In the genomic region with DNA sequence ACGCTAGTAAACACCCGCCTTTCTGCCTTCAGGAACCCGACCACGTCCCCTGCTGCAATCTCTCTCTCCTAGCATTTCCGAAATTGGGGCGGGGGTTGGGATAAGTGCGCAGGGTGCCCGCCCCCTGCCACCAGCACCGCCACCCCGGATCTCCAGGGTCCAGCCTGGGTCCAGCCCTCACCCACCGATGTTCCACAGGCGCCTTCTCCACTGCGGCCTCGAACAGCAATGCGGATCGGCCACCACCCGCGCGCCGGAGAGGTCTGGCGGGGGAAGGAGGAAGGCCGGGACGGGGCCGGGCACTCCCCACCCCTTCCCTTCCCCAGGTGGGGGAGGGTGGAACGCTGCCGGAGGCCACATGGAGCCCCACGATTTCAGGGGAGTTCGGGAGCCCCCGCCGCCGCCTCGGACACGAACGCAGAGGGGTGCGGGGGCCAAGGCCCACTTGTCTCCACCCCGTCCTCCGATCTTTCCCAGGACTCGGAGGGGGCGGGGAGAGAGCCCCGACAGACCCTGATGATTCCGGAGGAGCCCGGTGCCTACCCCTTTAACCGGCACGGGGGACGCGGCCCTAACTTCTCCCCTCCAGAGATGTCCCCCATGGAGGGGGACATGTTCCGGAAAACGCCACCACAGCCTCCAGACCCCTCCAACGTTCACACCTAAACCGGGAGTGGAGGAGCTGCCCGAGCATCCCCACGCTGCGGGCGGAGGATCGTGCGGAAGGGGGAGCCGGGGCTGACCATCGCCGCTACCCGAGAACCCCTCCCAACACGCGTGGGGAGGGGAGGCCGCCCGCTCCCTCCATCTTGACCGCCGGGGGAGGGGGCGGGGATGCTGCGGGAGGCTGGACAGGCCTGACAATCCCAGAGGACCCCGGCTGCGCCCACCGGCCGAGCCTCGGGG, we compare ENCODE assay signal across 7 cellular contexts. TPM values are rescaled to one million over a fixed set of nuclear protein-coding genes. Genes with fewer than 3 reads are reported as not detected.
DNase-seq lines count a peak whose midpoint lies in the region; ATAC-seq and TF ChIP-seq lines count a peak whose summit lies in the region.

No MANE protein-coding gene starts in this region.

- peaks cover 6% of the 10 kb centered on the region for H3K9me3 Mint-ChIP-seq in nephron progenitor cell

- TF ChIP-seq CTCF in GM12865 (IDR thresholded peaks at IDR 0.05; ENCODE audit: insufficient read depth, low read depth, low read length, missing control alignments) (no peak), OCI-LY7 (conservative IDR thresholded peaks at IDR 0.05; ENCODE audit: low read length) (no peak), foreskin fibroblast (IDR thresholded peaks at IDR 0.05; ENCODE audit: low read depth, low read length) (no peak), nephron progenitor cell (IDR thresholded peaks at IDR 0.05) (no peak), upper lobe of right lung (IDR thresholded peaks at IDR 0.05) (no peak)

- H3K4me3 Mint-ChIP-seq in nephron progenitor cell: peak overlapping the region; percentile 94

- no TSS peak for BruUV-seq in OCI-LY7 (replicated peaks; lab: Mats Ljungman, UMichigan)

- peaks cover 59% of the 10 kb centered on the region for H3K79me2 ChIP-seq in OCI-LY7 (ENCODE audit: insufficient read depth, low read depth, low read length)

- H3K27ac ChIP-seq in OCI-LY7 (ENCODE audit: low read depth, low read length, poor library complexity, severe bottlenecking) (peak overlapping the region; percentile 57), upper lobe of right lung (peak overlapping the region; percentile 95)

- peak overlapping the region; percentile 97 for H3K27ac Mint-ChIP-seq in nephron progenitor cell

- peaks cover 38% of the 10 kb centered on the region for H3K4me1 ChIP-seq in OCI-LY7 (ENCODE audit: insufficient read depth, low read length, poor library complexity, severe bottlenecking)
- peaks cover 35% of the 10 kb centered on the region for H3K4me1 ChIP-seq in upper lobe of right lung

- peaks cover 11% of the 10 kb centered on the region; the same call in 1 of the 2 replicates for H3K36me3 ChIP-seq in OCI-LY7 (ENCODE audit: insufficient read depth, low read length)
- no peaks in the 10 kb centered on the region for H3K36me3 ChIP-seq in upper lobe of right lung

- peak; percentile 44 for DNase-seq in GM12865 (ENCODE audit: low read depth)
- DNase-seq in OCI-LY7 (ENCODE audit: low spot score): peak; percentile 34
- peak; percentile 76 for DNase-seq in activated effector memory CD4-positive, alpha-beta T cell treated with anti-CD3 and anti-CD28 coated beads, Interleukin-2, amount 50 U/mL, for 16 hours
- DNase-seq in foreskin fibroblast: peak in 1 of 2 donors; percentile 61
- peak; percentile 66 for DNase-seq in nephron progenitor cell
- peak; percentile 83 for DNase-seq in upper lobe of right lung

- CTCF ChIA-PET in OCI-LY7 (lab: Charles Lee; ENCODE audit: unreplicated experiment): no interaction called here

- H3K9me2 ChIP-seq in OCI-LY7 (ENCODE audit: insufficient read depth, low read length): no peaks in the 10 kb centered on the region

- no peaks in the 10 kb centered on the region for H3K27me3 ChIP-seq in upper lobe of right lung

- H2AFZ ChIP-seq in OCI-LY7 (ENCODE audit: low read length): no peak overlapping the region

- peaks cover 45% of the 10 kb centered on the region for H3K4me1 Mint-ChIP-seq in nephron progenitor cell

- peak; percentile 14 for ATAC-seq in HG02642 (IDR thresholded peaks at IDR 0.05; ENCODE audit: poor library complexity, unreplicated experiment)
- ATAC-seq in upper lobe of right lung: peak; percentile 68

- peaks cover 4% of the 10 kb centered on the region for H3K27me3 Mint-ChIP-seq in nephron progenitor cell (ENCODE audit: low read depth, poor library complexity)

- peak overlapping the region; percentile 82 for H3K4me2 ChIP-seq in OCI-LY7 (ENCODE audit: low read length)

- H3K9me3 ChIP-seq in OCI-LY7 (ENCODE audit: low read length): 0 out of 2 replicates have a peak, but pooled peaks cover 3% of the 10 kb centered on the region
- H3K9me3 ChIP-seq in upper lobe of right lung: no peaks in the 10 kb centered on the region

- POLR2A ChIA-PET in OCI-LY7 (lab: Charles Lee): no interaction called here

- H4K20me1 ChIP-seq in OCI-LY7 (ENCODE audit: insufficient read depth, low read length): peaks cover 26% of the 10 kb centered on the region

- H3K4me3 ChIP-seq in GM12865 (ENCODE audit: low read depth, low read length) (peak overlapping the region; percentile 95), OCI-LY7 (ENCODE audit: low read depth, low read length, poor library complexity, severe bottlenecking) (peak overlapping the region; percentile 97), foreskin fibroblast (ENCODE audit: low read depth in 1 of 2, low read length in 2 of 2) (peak overlapping the region; percentile 80 to 98), upper lobe of right lung (peak overlapping the region; percentile 97)

- H3K36me3 Mint-ChIP-seq in nephron progenitor cell (ENCODE audit: low read depth): peaks cover 21% of the 10 kb centered on the region

- intact Hi-C loops in OCI-LY7 (cut with micrococcal nuclease; ENCODE audit: unreplicated experiment) (loop anchor here (2.0 to 5.0 kb wide), 2 partner anchors 191 to 415 kb away; partner anchors contain the start of genes ERP29, SH2B3 and TMEM116), upper lobe of right lung (cut with DNase I) (no loop called here)

RNA-seq across cellular contexts. Expression of gene ATXN2, which starts 1.1 kb away (rescaled TPM):
- total RNA-seq in OCI-LY7 (2014; rRNA removed; shearing (Covaris generic)): 21.2 and 36.1 TPM in 2 replicates
- total RNA-seq in OCI-LY7 (2022) (81.4 and 89.0 TPM in 2 replicates), upper lobe of right lung (66.6 TPM)
